29 cellular contexts compared by ENCODE assay signal in the genomic region with DNA sequence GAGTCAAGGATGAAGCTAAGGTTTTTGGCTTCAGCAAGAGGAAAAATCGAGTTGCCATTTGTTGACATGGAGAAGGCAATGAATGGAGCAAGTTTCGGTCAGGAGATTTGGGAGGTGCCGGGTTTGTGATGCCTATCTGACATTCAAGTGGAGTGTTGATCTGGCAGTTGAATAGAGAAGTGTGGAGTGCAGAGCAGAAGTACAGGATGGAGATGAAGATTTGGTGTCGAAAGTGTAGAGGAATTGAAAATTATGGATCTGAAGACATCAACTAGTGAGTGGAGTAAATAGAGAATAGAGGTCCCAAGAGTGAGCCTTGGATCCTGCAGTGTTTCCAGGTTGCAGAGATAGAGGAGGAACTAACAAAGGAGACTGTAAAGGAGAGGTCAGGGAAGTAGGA. TPM values are rescaled to one million over a fixed set of nuclear protein-coding genes. Genes with fewer than 3 reads are reported as not detected.
"Had no signal": no experiment of that assay in that cellular context is flagged by ENCODE, and none has a peak within 500 bp of the region (broad histone marks: within the 10 kb centered on the region; RNA-seq: fewer than 3 reads in every experiment).

No MANE protein-coding gene starts in this region.

- ATAC-seq: effector memory CD8-positive, alpha-beta T cell; esophagus mucosa; foreskin keratinocyte; gastrocnemius medialis; gastroesophageal sphincter; heart left ventricle; heart right ventricle had no signal

- H3K4me3 ChIP-seq: coronary artery, dorsolateral prefrontal cortex, esophagus muscularis mucosa, esophagus squamous epithelium, gastrocnemius medialis, gastroesophageal sphincter, heart left ventricle, heart right ventricle, hepatocyte had no signal

- DNase-seq: cortex of kidney; dermis blood vessel endothelial cell; dorsolateral prefrontal cortex; effector CD4-positive, alpha-beta T cell; effector CD8-positive, alpha-beta T cell; effector memory CD4-positive, alpha-beta T cell; effector memory CD8-positive, alpha-beta T cell; endodermal cell; erythroblast; esophagus squamous epithelium; foreskin fibroblast; foreskin keratinocyte; foreskin melanocyte; gastrocnemius medialis; glutamatergic neuron; head of caudate nucleus; heart left ventricle; heart right ventricle; hippocampal formation had no signal

- FAIRE-seq: endometrium, endothelial cell of umbilical vein, frontal cortex had no signal

- H3K79me2 ChIP-seq: hepatocyte had no signal

- H3K27me3 ChIP-seq: dorsolateral prefrontal cortex, esophagus muscularis mucosa, gastrocnemius medialis, gastroesophageal sphincter, heart left ventricle, hepatocyte had no signal

- H2AFZ ChIP-seq: hepatocyte had no signal

- H3K36me3 ChIP-seq: esophagus squamous epithelium, gastrocnemius medialis, heart left ventricle, heart right ventricle had no signal

- H3K4me2 ChIP-seq: hepatocyte had no signal

- H3K27ac ChIP-seq: coronary artery, dorsolateral prefrontal cortex, epithelial cell of prostate, esophagus muscularis mucosa, esophagus squamous epithelium, foreskin keratinocyte, gastrocnemius medialis, gastroesophageal sphincter, heart left ventricle, heart right ventricle, hepatocyte had no signal

- H3K4me1 ChIP-seq: esophagus muscularis mucosa, esophagus squamous epithelium, foreskin keratinocyte, gastrocnemius medialis, gastroesophageal sphincter, heart left ventricle, heart right ventricle had no signal

- H3K9me3 ChIP-seq: esophagus muscularis mucosa, esophagus squamous epithelium, gastrocnemius medialis, gastroesophageal sphincter, heart left ventricle, heart right ventricle had no signal

RNA-seq across cellular contexts. Expression of a gene that starts 52.7 kb away (rescaled TPM):
- total RNA-seq: dermis blood vessel endothelial cell, dermis microvascular lymphatic vessel endothelial cell, foreskin keratinocyte, hepatocyte had no signal
- polyA plus RNA-seq: hepatocyte had no signal
